Comparison of ENCODE assay signal across 24 cellular contexts in genomic region chr1:30257322-30257721, GRCh38.
A peak's percentile ranks its signal among the peaks of the same experiment; 100 is the strongest.
DNase-seq lines count a peak whose midpoint lies in the region; ATAC-seq, FAIRE-seq and TF ChIP-seq lines count a peak whose summit lies in the region.
"Had no signal": no experiment of that assay in that cellular context is flagged by ENCODE, and none has a peak within 500 bp of the region (broad histone marks: within the 10 kb centered on the region; RNA-seq: fewer than 3 reads in every experiment).

No MANE protein-coding gene starts in this region.

- H3K4me3 Mint-ChIP-seq in activated CD4-positive, alpha-beta memory T cell treated with anti-CD3 and anti-CD28 coated beads for 36 hours: no peak overlapping the region
- H3K4me3 Mint-ChIP-seq in activated CD4-positive, alpha-beta memory T cell treated with anti-CD3 and anti-CD28 coated beads, Interleukin-2, amount 10 ng/mL, durations not matched to agents 7 days and 5 days: no peak overlapping the region
- H3K4me3 Mint-ChIP-seq: CD14-positive monocyte; CD4-positive, alpha-beta T cell; GM23338; H9 had no signal

- no peaks in the 10 kb centered on the region for H3K36me3 ChIP-seq in bronchial epithelial cell (ENCODE audit: control insufficient read depth, insufficient read depth, low read length)
- H3K36me3 ChIP-seq: BE2C; BLaER1 treated with 17β-estradiol and CSF1 and Interleukin-3, amounts not matched to agents 10 nM and 100 nM had no signal

- FAIRE-seq in bronchial epithelial cell (lab: Jason Lieb, UNC): peak; percentile 18
- FAIRE-seq: A204.1, GM12891, GM18507 had no signal

- no peaks in the 10 kb centered on the region for H3K9me3 Mint-ChIP-seq in activated CD4-positive, alpha-beta memory T cell treated with anti-CD3 and anti-CD28 coated beads for 36 hours
- H3K9me3 Mint-ChIP-seq in activated CD4-positive, alpha-beta memory T cell treated with anti-CD3 and anti-CD28 coated beads, Interleukin-2, amount 10 ng/mL, durations not matched to agents 7 days and 5 days: no peaks in the 10 kb centered on the region
- H3K9me3 Mint-ChIP-seq: CD4-positive, alpha-beta T cell; GM23338; H9 had no signal

- ATAC-seq in HG02938 (IDR thresholded peaks at IDR 0.05; ENCODE audit: unreplicated experiment): no peak
- ATAC-seq: GM23338, HCT116 had no signal

- no peaks in the 10 kb centered on the region for H3K4me1 Mint-ChIP-seq in activated CD4-positive, alpha-beta memory T cell treated with anti-CD3 and anti-CD28 coated beads for 36 hours (ENCODE audit: low read depth)
- no peaks in the 10 kb centered on the region for H3K4me1 Mint-ChIP-seq in activated CD4-positive, alpha-beta memory T cell treated with anti-CD3 and anti-CD28 coated beads, Interleukin-2, amount 10 ng/mL, durations not matched to agents 7 days and 5 days
- H3K4me1 Mint-ChIP-seq: CD14-positive monocyte had no signal

- H3K36me3 Mint-ChIP-seq in activated CD4-positive, alpha-beta memory T cell treated with anti-CD3 and anti-CD28 coated beads for 36 hours: no peaks in the 10 kb centered on the region
- H3K36me3 Mint-ChIP-seq in activated CD4-positive, alpha-beta memory T cell treated with anti-CD3 and anti-CD28 coated beads, Interleukin-2, amount 10 ng/mL, durations not matched to agents 7 days and 5 days (ENCODE audit: low read depth): no peaks in the 10 kb centered on the region
- H3K36me3 Mint-ChIP-seq: CD14-positive monocyte had no signal

- intact Hi-C loops in activated CD4-positive, alpha-beta memory T cell treated with anti-CD3 and anti-CD28 coated beads for 36 hours (cut with micrococcal nuclease): no loop called here

- no peak for DNase-seq in activated CD4-positive, alpha-beta memory T cell treated with anti-CD3 and anti-CD28 coated beads for 36 hours
- no peak for DNase-seq in activated CD4-positive, alpha-beta memory T cell treated with anti-CD3 and anti-CD28 coated beads, Interleukin-2, amount 10 ng/mL, durations not matched to agents 7 days and 5 days
- DNase-seq in bronchial epithelial cell (ENCODE audit: low read depth) (no peak), mesenteric fat pad (ENCODE audit: low spot score) (peak; percentile 84), NCI-H69 (lab: John Stamatoyannopoulos, UW) (no peak), NCI-H1105 treated with DMSO at 0.1 percent for 48 hours (lab: John Stamatoyannopoulos, UW) (no peak)
- DNase-seq: ACHN; AML-193; BE2C; Calu3; CD4-positive, alpha-beta T cell; COR-L47; DMS53; DMS79 treated with DMSO at 0.1 percent for 48 hours; GF-D8; H9 had no signal

- POLR2A ChIA-PET in activated CD4-positive, alpha-beta memory T cell treated with anti-CD3 and anti-CD28 coated beads for 36 hours (lab: Charles Lee): no interaction called here
- POLR2A ChIA-PET in activated CD4-positive, alpha-beta memory T cell treated with anti-CD3 and anti-CD28 coated beads, Interleukin-2, amount 10 ng/mL, durations not matched to agents 7 days and 5 days (lab: Charles Lee): no interaction called here

- CTCF ChIA-PET in activated CD4-positive, alpha-beta memory T cell treated with anti-CD3 and anti-CD28 coated beads for 36 hours (lab: Charles Lee): no interaction called here
- CTCF ChIA-PET in activated CD4-positive, alpha-beta memory T cell treated with anti-CD3 and anti-CD28 coated beads, Interleukin-2, amount 10 ng/mL, durations not matched to agents 7 days and 5 days (lab: Charles Lee): no interaction called here

- H3K27me3 ChIP-seq in bronchial epithelial cell (ENCODE audit: control insufficient read depth, insufficient read depth, low read length): no peaks in the 10 kb centered on the region
- H3K27me3 ChIP-seq: BE2C; BLaER1 treated with 17β-estradiol and CSF1 and Interleukin-3, amounts not matched to agents 10 nM and 100 nM had no signal

- H3K27me3 Mint-ChIP-seq in activated CD4-positive, alpha-beta memory T cell treated with anti-CD3 and anti-CD28 coated beads for 36 hours: peaks cover 16% of the 10 kb centered on the region
- H3K27me3 Mint-ChIP-seq in activated CD4-positive, alpha-beta memory T cell treated with anti-CD3 and anti-CD28 coated beads, Interleukin-2, amount 10 ng/mL, durations not matched to agents 7 days and 5 days: peaks cover 4% of the 10 kb centered on the region

- no peak for TF ChIP-seq CTCF in bronchial epithelial cell (IDR thresholded peaks at IDR 0.05; ENCODE audit: insufficient read depth, low read length, severe bottlenecking)

- no peak overlapping the region for H3K4me3 ChIP-seq in bronchial epithelial cell (ENCODE audit: low read depth, low read length)
- H3K4me3 ChIP-seq: BLaER1 treated with 17β-estradiol and CSF1 and Interleukin-3, amounts not matched to agents 10 nM and 100 nM; GM23338 had no signal

- H3K27ac Mint-ChIP-seq in activated CD4-positive, alpha-beta memory T cell treated with anti-CD3 and anti-CD28 coated beads for 36 hours: peak overlapping the region; percentile 24
- no peak overlapping the region for H3K27ac Mint-ChIP-seq in activated CD4-positive, alpha-beta memory T cell treated with anti-CD3 and anti-CD28 coated beads, Interleukin-2, amount 10 ng/mL, durations not matched to agents 7 days and 5 days
- H3K27ac Mint-ChIP-seq: CD14-positive monocyte; CD4-positive, alpha-beta T cell; GM23338; H9 had no signal
